Comparison of ENCODE assay signal across 10 cellular contexts in the genomic region with DNA sequence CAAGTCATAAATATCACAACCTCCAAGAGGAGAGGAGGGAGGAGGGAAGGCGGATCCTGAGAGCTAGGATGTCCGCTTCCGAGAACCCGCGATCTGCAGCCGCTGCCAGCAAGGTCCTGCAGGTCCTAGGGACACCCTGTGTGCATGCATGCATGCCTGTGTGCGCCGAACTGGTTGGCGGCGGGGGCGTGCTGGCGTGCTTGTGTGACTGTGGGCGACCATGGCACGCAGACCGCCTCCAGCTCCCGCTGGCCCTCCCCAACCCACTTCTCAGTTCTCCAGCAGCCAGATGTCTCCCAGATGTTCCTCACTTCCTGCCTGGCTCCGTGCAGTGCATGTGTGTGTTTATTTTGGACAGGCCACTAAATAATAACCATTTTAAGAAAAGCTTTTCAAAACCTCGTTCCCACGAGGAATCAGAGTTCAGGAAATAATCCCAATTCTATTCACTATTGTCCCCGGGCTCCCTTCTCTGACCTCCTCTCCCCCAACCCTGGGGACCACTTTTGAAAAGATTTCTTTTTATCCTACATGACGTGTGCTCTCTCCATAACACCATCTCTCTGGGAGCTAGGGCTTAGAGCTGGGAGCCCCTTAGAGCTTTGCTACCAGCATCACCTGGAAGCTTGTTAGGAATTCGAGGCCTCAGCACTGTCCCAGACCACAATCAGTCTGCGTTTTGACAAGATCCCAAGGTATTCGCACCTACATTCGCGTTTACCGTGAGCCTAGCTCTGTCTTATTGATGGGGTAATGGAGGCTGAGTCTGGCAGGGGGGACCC. TPM values are rescaled to one million over a fixed set of nuclear protein-coding genes. Genes with fewer than 3 reads are reported as not detected.
DNase-seq lines count a peak whose midpoint lies in the region; ATAC-seq and TF ChIP-seq lines count a peak whose summit lies in the region.
"Had no signal": no experiment of that assay in that cellular context is flagged by ENCODE, and none has a peak within 500 bp of the region (broad histone marks: within the 10 kb centered on the region; RNA-seq: fewer than 3 reads in every experiment).

No MANE protein-coding gene starts in this region.

- no peaks in the 10 kb centered on the region for H3K4me1 ChIP-seq in MM.1S (ENCODE audit: low read length)

- H4K20me1 ChIP-seq in MM.1S (ENCODE audit: insufficient read depth, low read length), result no peaks in the 10 kb centered on the region

- DNase-seq in G401 (ENCODE audit: low spot score) (peak; percentile 64), Right ventricle myocardium inferior (ENCODE audit: missing footprints) (peak; percentile 80), skeletal muscle cell (ENCODE audit: low read depth) (peak; percentile 85), MM.1S (no peak), glomerular visceral epithelial cell (ENCODE audit: extremely low spot score) (no peak)
- DNase-seq in activated naive CD4-positive, alpha-beta T cell (lab: John Stamatoyannopoulos, UW), result no peak
- DNase-seq: activated naive CD8-positive, alpha-beta T cell treated with anti-CD3 and anti-CD28 coated beads for 36 hours had no signal

- H3K27ac ChIP-seq in MM.1S (ENCODE audit: low read length), result no peak overlapping the region
- H3K27ac ChIP-seq: thyroid gland had no signal

- peaks cover 15% of the 10 kb centered on the region; the same call in 1 of the 2 replicates for H3K27me3 ChIP-seq in MM.1S (replicated peaks; ENCODE audit: insufficient read depth, low read length)
- H3K27me3 ChIP-seq: thyroid gland had no signal

- no peaks in the 10 kb centered on the region for H3K9me2 ChIP-seq in MM.1S (replicated peaks; ENCODE audit: insufficient read depth, low read length)

- peak; percentile 75 for ATAC-seq in Right ventricle myocardium inferior
- ATAC-seq in GM21526 (IDR thresholded peaks at IDR 0.05; ENCODE audit: low FRiP score, unreplicated experiment), result no peak

- H3K4me2 ChIP-seq in MM.1S (ENCODE audit: low read depth, low read length), result no peak overlapping the region

- H3K9me3 ChIP-seq in MM.1S (replicated peaks; ENCODE audit: insufficient read depth, low read length), result no peaks in the 10 kb centered on the region
- H3K9me3 ChIP-seq: thyroid gland had no signal

- H2AFZ ChIP-seq in MM.1S (ENCODE audit: low read length), result no peak overlapping the region

- H3K9ac ChIP-seq in MM.1S (ENCODE audit: low read length), result no peak overlapping the region

- intact Hi-C loops in Right ventricle myocardium inferior (cut with DNase I), result no loop called here

- H3K4me3 ChIP-seq in WI38 (ENCODE audit: low read depth, low read length) (peak overlapping the region; percentile 46), skeletal muscle cell (ENCODE audit: low read depth, low read length) (peak overlapping the region; percentile 17), MM.1S (ENCODE audit: low read length) (no peak overlapping the region)
- H3K4me3 ChIP-seq: thyroid gland had no signal

- H3K79me2 ChIP-seq in MM.1S (ENCODE audit: low read length), result no peaks in the 10 kb centered on the region

- in situ Hi-C loops in G401 (cut with HindIII; ENCODE audit: low sequenced_read_pairs), result loop anchor here (5.0 kb wide), 1 partner anchor 103 kb away; no protein-coding TSS in a partner anchor

- TF ChIP-seq CTCF in WI38 (IDR thresholded peaks at IDR 0.05; ENCODE audit: low read depth, low read length) (no peak), MM.1S (IDR thresholded peaks at IDR 0.05; ENCODE audit: low read length) (no peak)

- H3K36me3 ChIP-seq in MM.1S (replicated peaks; ENCODE audit: insufficient read depth, low read length), result no peaks in the 10 kb centered on the region
- H3K36me3 ChIP-seq: thyroid gland had no signal

- H3F3A ChIP-seq in MM.1S (ENCODE audit: insufficient read depth, low read length), result no peaks in the 10 kb centered on the region

RNA-seq across cellular contexts. Expression of a gene that starts 32.5 kb away (rescaled TPM):
- total RNA-seq in G401 (2014; rRNA removed; shearing (Covaris generic)), result 12.9 and 14.4 TPM in 2 replicates
- total RNA-seq in Right ventricle myocardium inferior, result 13.1 TPM

Comparison
In these comparisons a context has a peak if more than half of its experiments do, and no peak if none do; other contexts are left out.
1. DNase-seq: peak in G401 (single experiment), Right ventricle myocardium inferior (single experiment) and skeletal muscle cell (single experiment); none in activated naive CD4-positive, alpha-beta T cell (0 of 4), MM.1S (single experiment) and glomerular visceral epithelial cell (single experiment).